ENCODE assay signal across 25 cellular contexts in the genomic region with DNA sequence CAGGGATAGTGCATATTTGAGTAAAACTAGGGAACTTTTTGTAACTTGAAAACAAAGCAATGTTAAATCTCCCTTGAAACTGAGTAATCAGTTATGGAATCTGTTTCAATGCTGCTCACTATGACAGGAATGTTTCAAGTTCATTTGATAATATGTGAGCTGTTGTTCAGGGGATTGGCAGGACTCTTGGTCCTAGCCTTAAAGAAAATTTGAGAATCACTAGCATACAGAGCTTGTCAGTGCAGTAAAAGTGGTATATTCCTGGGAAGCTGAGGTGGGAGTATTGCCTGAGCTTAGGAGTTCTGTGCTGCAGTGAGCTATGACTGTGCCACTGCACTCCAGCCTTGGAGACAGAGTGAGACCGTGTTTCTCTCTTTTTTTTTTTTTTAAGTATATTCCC. TPM values are rescaled to one million over a fixed set of nuclear protein-coding genes. Genes with fewer than 3 reads are reported as not detected.
DNase-seq lines count a peak whose midpoint lies in the region; ATAC-seq, FAIRE-seq and TF ChIP-seq lines count a peak whose summit lies in the region.
"Had no signal": no experiment of that assay in that cellular context is flagged by ENCODE, and none has a peak within 500 bp of the region (broad histone marks: within the 10 kb centered on the region; RNA-seq: fewer than 3 reads in every experiment).

No MANE protein-coding gene starts in this region.

- peak; percentile 23 for ATAC-seq in activated CD4-positive, alpha-beta T cell treated with anti-CD3 and anti-CD28 coated beads for 36 hours
- ATAC-seq in GM21515 (IDR thresholded peaks at IDR 0.05; ENCODE audit: unreplicated experiment), result no peak
- ATAC-seq: natural killer cell had no signal

- H3K27me3 Mint-ChIP-seq in activated CD4-positive, alpha-beta T cell treated with anti-CD3 and anti-CD28 coated beads for 36 hours, result peaks cover 10% of the 10 kb centered on the region

- H3K27ac Mint-ChIP-seq in activated CD4-positive, alpha-beta T cell treated with anti-CD3 and anti-CD28 coated beads for 36 hours, result no peak overlapping the region
- H3K27ac Mint-ChIP-seq: activated CD4-positive, alpha-beta memory T cell treated with anti-CD3 and anti-CD28 coated beads, Interleukin-2, amount 10 ng/mL, durations not matched to agents 7 days and 5 days; activated naive CD4-positive, alpha-beta T cell treated with anti-CD3 and anti-CD28 coated beads, Interleukin-2, amount 10 ng/mL, durations not matched to agents 7 days and 5 days; activated T-cell treated with anti-CD3 and anti-CD28 coated beads, Interleukin-2, amount 50 U/mL, for 24 hours; CD4-positive, CD25-positive, alpha-beta regulatory T cell; natural killer cell had no signal

- H3K4me2 ChIP-seq in mesenchymal stem cell (ENCODE audit: low read length, poor library complexity, severe bottlenecking), result no peak overlapping the region
- peak overlapping the region; percentile 64 for H3K4me2 ChIP-seq in skeletal muscle satellite cell (ENCODE audit: low read length)

- peak overlapping the region; percentile 4 for H3K27ac ChIP-seq in mesenchymal stem cell (ENCODE audit: low read length, poor library complexity, severe bottlenecking)
- H3K27ac ChIP-seq: 22Rv1, thyroid gland had no signal

- no peaks in the 10 kb centered on the region for H3K9me3 ChIP-seq in mesenchymal stem cell (ENCODE audit: control insufficient read depth, low read length)
- no peaks in the 10 kb centered on the region for H3K9me3 ChIP-seq in skeletal muscle satellite cell (replicated peaks; ENCODE audit: low read length)
- H3K9me3 ChIP-seq: thyroid gland had no signal

- H4K8ac ChIP-seq in mesenchymal stem cell (ENCODE audit: low read length), result no peak overlapping the region

- H3K23ac ChIP-seq in mesenchymal stem cell (ENCODE audit: low read length in 2 of 2), result no peak overlapping the region

- H3K4me1 Mint-ChIP-seq in activated CD4-positive, alpha-beta T cell treated with anti-CD3 and anti-CD28 coated beads for 36 hours, result peaks cover 4% of the 10 kb centered on the region
- H3K4me1 Mint-ChIP-seq: CD4-positive, CD25-positive, alpha-beta regulatory T cell had no signal

- H2AK5ac ChIP-seq in mesenchymal stem cell (ENCODE audit: low read length, severe bottlenecking), result no peak overlapping the region

- DNase-seq in activated CD4-positive, alpha-beta T cell treated with anti-CD3 and anti-CD28 coated beads for 36 hours, result no peak
- DNase-seq in activated CD4-positive, alpha-beta T cell treated with anti-CD3 and anti-CD28 coated beads, Interleukin-2, amount 50 U/mL, for 1 hour, result no peak
- peak; percentile 8 to 59 for DNase-seq in cardiac fibroblast (ENCODE audit: low read depth in 2 of 2)
- no peak for DNase-seq in mesenchymal stem cell
- no peak for DNase-seq in D721Med (ENCODE audit: insufficient read length, low spot score)
- DNase-seq in DMS153 treated with DMSO at 0.1 percent for 48 hours (lab: John Stamatoyannopoulos, UW; ENCODE audit: unreplicated experiment), result no peak
- DNase-seq: activated CD4-positive, alpha-beta memory T cell treated with anti-CD3 and anti-CD28 coated beads, Interleukin-2, amount 10 ng/mL, durations not matched to agents 7 days and 5 days; activated naive CD4-positive, alpha-beta T cell treated with anti-CD3 and anti-CD28 coated beads, Interleukin-2, amount 10 ng/mL, durations not matched to agents 7 days and 5 days; activated T-cell treated with anti-CD3 and anti-CD28 coated beads, Interleukin-2, amount 50 U/mL, for 24 hours; CD4-positive, CD25-positive, alpha-beta regulatory T cell; DMS79 treated with DMSO at 0.1 percent for 48 hours; KG1; natural killer cell; NCI-H1048; NCI-H2029 treated with DMSO at 0.1 percent for 48 hours; NCI-H524 treated with DMSO at 0.1 percent for 48 hours; retina; SHP77; stimulated activated naive CD4-positive, alpha-beta T cell; thyroid gland had no signal

- H3K27me3 ChIP-seq in mesenchymal stem cell (ENCODE audit: control insufficient read depth in 1 of 2, insufficient read depth in 1 of 2, low read length in 2 of 2), result no peaks in the 10 kb centered on the region
- no peaks in the 10 kb centered on the region for H3K27me3 ChIP-seq in skeletal muscle satellite cell (ENCODE audit: control insufficient read depth, insufficient read depth, low read length)
- H3K27me3 ChIP-seq: thyroid gland had no signal

- intact Hi-C loops in activated CD4-positive, alpha-beta T cell treated with anti-CD3 and anti-CD28 coated beads for 36 hours (cut with DNase I, micrococcal nuclease), result no loop called here

- no CpG with 5 or more reads among the region's 1 CpG for WGBS in mesenchymal stem cell

- H2BK15ac ChIP-seq in mesenchymal stem cell (ENCODE audit: low read depth, poor library complexity, severe bottlenecking), result no peak overlapping the region

- H3K9me3 Mint-ChIP-seq in activated CD4-positive, alpha-beta T cell treated with anti-CD3 and anti-CD28 coated beads for 36 hours (ENCODE audit: low read depth), result no peaks in the 10 kb centered on the region
- H3K9me3 Mint-ChIP-seq: activated CD4-positive, alpha-beta memory T cell treated with anti-CD3 and anti-CD28 coated beads, Interleukin-2, amount 10 ng/mL, durations not matched to agents 7 days and 5 days; activated naive CD4-positive, alpha-beta T cell treated with anti-CD3 and anti-CD28 coated beads, Interleukin-2, amount 10 ng/mL, durations not matched to agents 7 days and 5 days; activated T-cell treated with anti-CD3 and anti-CD28 coated beads, Interleukin-2, amount 50 U/mL, for 24 hours; brain; CD4-positive, CD25-positive, alpha-beta regulatory T cell; natural killer cell had no signal

- FAIRE-seq in D721Med (lab: Jason Lieb, UNC), result no peak
- FAIRE-seq: H54 had no signal

- POLR2A ChIA-PET in activated CD4-positive, alpha-beta T cell treated with anti-CD3 and anti-CD28 coated beads for 36 hours (lab: Charles Lee), result interaction anchor here (0.8 kb wide), 1 partner anchor 167 kb away, joined by 3 read pairs; no protein-coding TSS in a partner anchor

- no peak overlapping the region for H2AFZ ChIP-seq in mesenchymal stem cell (ENCODE audit: low read depth, low read length)

- H3K4me1 ChIP-seq in mesenchymal stem cell (ENCODE audit: control insufficient read depth, insufficient read depth, low read depth, low read length) (no peaks in the 10 kb centered on the region), skeletal muscle satellite cell (ENCODE audit: control insufficient read depth, insufficient read depth, low read length) (peaks cover 38% of the 10 kb centered on the region)

- H3K9ac ChIP-seq in mesenchymal stem cell (ENCODE audit: low read length), result peak overlapping the region; percentile 51
- peak overlapping the region; percentile 52 for H3K9ac ChIP-seq in skeletal muscle satellite cell (ENCODE audit: low read depth, low read length)

- no peak overlapping the region for H3K14ac ChIP-seq in mesenchymal stem cell (ENCODE audit: low read length in 2 of 2)

- H2BK12ac ChIP-seq in mesenchymal stem cell (ENCODE audit: low read length in 2 of 2), result no peak overlapping the region

- TF ChIP-seq CTCF in cardiac fibroblast (IDR thresholded peaks at IDR 0.05; ENCODE audit: low read depth, low read length) (no peak), D721Med (IDR thresholded peaks at IDR 0.05; ENCODE audit: insufficient read depth, missing control alignments) (no peak)

- no peak overlapping the region for H3K4me3 Mint-ChIP-seq in activated CD4-positive, alpha-beta T cell treated with anti-CD3 and anti-CD28 coated beads for 36 hours
- H3K4me3 Mint-ChIP-seq: activated CD4-positive, alpha-beta memory T cell treated with anti-CD3 and anti-CD28 coated beads, Interleukin-2, amount 10 ng/mL, durations not matched to agents 7 days and 5 days; activated naive CD4-positive, alpha-beta T cell treated with anti-CD3 and anti-CD28 coated beads, Interleukin-2, amount 10 ng/mL, durations not matched to agents 7 days and 5 days; activated T-cell treated with anti-CD3 and anti-CD28 coated beads, Interleukin-2, amount 50 U/mL, for 24 hours; CD4-positive, CD25-positive, alpha-beta regulatory T cell; natural killer cell had no signal

- peaks cover 9 to 26% of the 10 kb centered on the region in 2 experiments for H3K36me3 ChIP-seq in mesenchymal stem cell (ENCODE audit: control insufficient read depth in 1 of 2, insufficient read depth in 2 of 2, low read depth in 1 of 2, low read length in 2 of 2)
- peaks cover 9% of the 10 kb centered on the region for H3K36me3 ChIP-seq in skeletal muscle satellite cell (ENCODE audit: insufficient read depth, low read length)
- H3K36me3 ChIP-seq: thyroid gland had no signal

- H3K79me1 ChIP-seq in mesenchymal stem cell (replicated peaks; ENCODE audit: low read length, poor library complexity, severe bottlenecking), result peaks cover 19% of the 10 kb centered on the region

- CTCF ChIA-PET in activated CD4-positive, alpha-beta T cell treated with anti-CD3 and anti-CD28 coated beads for 36 hours (lab: Charles Lee), result interaction anchor here (0.6 kb wide), 1 partner anchor 24 kb away, joined by 4 read pairs; no protein-coding TSS in a partner anchor

- no peak overlapping the region for H3K4me3 ChIP-seq in cardiac fibroblast (replicated peaks in 1 of 2; ENCODE audit: low read depth in 2 of 2, low read length in 2 of 2)
- H3K4me3 ChIP-seq in mesenchymal stem cell (ENCODE audit: insufficient read depth in 1 of 2, low read depth in 1 of 2, low read length in 2 of 2), result no peak overlapping the region
- H3K4me3 ChIP-seq in skeletal muscle satellite cell (ENCODE audit: low read length), result no peak overlapping the region
- H3K4me3 ChIP-seq: thyroid gland had no signal

- H3K18ac ChIP-seq in mesenchymal stem cell (ENCODE audit: low read depth in 1 of 2, low read length in 2 of 2), result no peak overlapping the region

- no peaks in the 10 kb centered on the region for H3K36me3 Mint-ChIP-seq in activated CD4-positive, alpha-beta T cell treated with anti-CD3 and anti-CD28 coated beads for 36 hours (ENCODE audit: low read depth)
- H3K36me3 Mint-ChIP-seq: activated naive CD4-positive, alpha-beta T cell treated with anti-CD3 and anti-CD28 coated beads, Interleukin-2, amount 10 ng/mL, durations not matched to agents 7 days and 5 days; CD4-positive, CD25-positive, alpha-beta regulatory T cell; natural killer cell had no signal

- no peak overlapping the region for H2BK120ac ChIP-seq in mesenchymal stem cell (ENCODE audit: low read depth, low read length)

- H4K91ac ChIP-seq in mesenchymal stem cell (ENCODE audit: low read length), result no peak overlapping the region

- no peak overlapping the region for H3K4ac ChIP-seq in mesenchymal stem cell (ENCODE audit: low read depth in 1 of 2, low read length in 2 of 2)

- no peak overlapping the region for H2BK5ac ChIP-seq in mesenchymal stem cell (ENCODE audit: low read depth, low read length, poor library complexity, severe bottlenecking)

RNA-seq across cellular contexts. Expression of a gene that starts 21.6 kb away (rescaled TPM):
- 10 to 100 TPM in 1 of 2 experiments, 1 to 10 TPM in 1; 7.1 to 10.0 TPM for total RNA-seq in activated CD4-positive, alpha-beta T cell treated with anti-CD3 and anti-CD28 coated beads for 36 hours
- polyA plus RNA-seq in mesenchymal stem cell (2013, experiment 1 of 2), result 1.9 TPM
- 1.3 TPM for polyA plus RNA-seq in mesenchymal stem cell (2013, experiment 2 of 2)
- total RNA-seq in skeletal muscle satellite cell (2012; rRNA removed), result 0.25 and 4.2 TPM in 2 replicates

Comparison
In these comparisons a context has a peak if more than half of its experiments do, and no peak if none do; other contexts are left out.
1. DNase-seq: peak in cardiac fibroblast (2 of 2); none in activated CD4-positive, alpha-beta T cell treated with anti-CD3 and anti-CD28 coated beads for 36 hours (single experiment), activated CD4-positive, alpha-beta T cell treated with anti-CD3 and anti-CD28 coated beads, Interleukin-2, amount 50 U/mL, for 1 hour (single experiment), mesenchymal stem cell (single experiment), D721Med (single experiment) and DMS153 treated with DMSO at 0.1 percent for 48 hours (single experiment).